In genomic region chr10:88974446-88975376, GRCh38 we compare ENCODE assay signal across 8 cellular contexts. TPM values are rescaled to one million over a fixed set of nuclear protein-coding genes. Genes with fewer than 3 reads are reported as not detected.
DNase-seq lines count a peak whose midpoint lies in the region; ATAC-seq and TF ChIP-seq lines count a peak whose summit lies in the region.

No MANE protein-coding gene starts in this region.

- dilution Hi-C loops in mammary epithelial cell (cut with HindIII; ENCODE audit: low sequenced_read_pairs): no loop called here

- peaks cover 23% of the 10 kb centered on the region for H3K4me1 Mint-ChIP-seq in CD8-positive, alpha-beta T cell (ENCODE audit: low read depth)

- H3K27me3 Mint-ChIP-seq in CD8-positive, alpha-beta T cell (ENCODE audit: low read depth): no peaks in the 10 kb centered on the region

- no peaks in the 10 kb centered on the region for H3K36me3 ChIP-seq in CD8-positive, alpha-beta T cell (ENCODE audit: insufficient read depth, low read length)
- H3K36me3 ChIP-seq in mammary epithelial cell (ENCODE audit: insufficient read depth, low read length): no peaks in the 10 kb centered on the region

- H3K27me3 ChIP-seq in CD8-positive, alpha-beta T cell (ENCODE audit: insufficient read depth, low read length): no peaks in the 10 kb centered on the region
- H3K27me3 ChIP-seq in mammary epithelial cell (ENCODE audit: insufficient read depth, low read length): no peaks in the 10 kb centered on the region

- H3K79me2 ChIP-seq in mammary epithelial cell (ENCODE audit: insufficient read depth, low read length): no peaks in the 10 kb centered on the region

- peak overlapping the region; percentile 51 for H3K4me3 ChIP-seq in CD8-positive, alpha-beta T cell (ENCODE audit: low read depth, low read length)
- H3K4me3 ChIP-seq in mammary epithelial cell (replicated peaks in 1 of 3; ENCODE audit: insufficient read depth in 1 of 3, low read depth in 2 of 3, low read length in 3 of 3): peak overlapping the region; percentile 44 to 74 (median 55)

- peak overlapping the region; percentile 34 for H3K27ac ChIP-seq in CD8-positive, alpha-beta T cell (ENCODE audit: low read depth, low read length)
- H3K27ac ChIP-seq in mammary epithelial cell (ENCODE audit: insufficient read depth, low read depth, low read length): peak overlapping the region; percentile 65

- DNase-seq in CD8-positive, alpha-beta T cell: no peak
- DNase-seq in M059J (ENCODE audit: low read depth) (peak; percentile 51), mammary epithelial cell (peak; percentile 31), myocyte (ENCODE audit: low read depth) (peak; percentile 57), G401 (ENCODE audit: low spot score) (no peak), NCI-H1092 (lab: John Stamatoyannopoulos, UW) (no peak)

- BruUV-seq in mammary epithelial cell (replicated peaks; lab: Mats Ljungman, UMichigan): no TSS peak

- H2AFZ ChIP-seq in mammary epithelial cell (ENCODE audit: low read depth, low read length): peak overlapping the region; percentile 64

- peak overlapping the region; percentile 53 for H3K9ac ChIP-seq in mammary epithelial cell (ENCODE audit: insufficient read depth, low read length)

- H3K27ac Mint-ChIP-seq in CD8-positive, alpha-beta T cell: peak overlapping the region; percentile 96

- peak overlapping the region; percentile 81 for H3K4me2 ChIP-seq in mammary epithelial cell (ENCODE audit: insufficient read depth, low read depth, low read length)

- in situ Hi-C loops in mammary epithelial cell (cut with MboI; ENCODE audit: low sequenced_read_pairs in 2 of 2) (no loop called here), G401 (cut with HindIII; ENCODE audit: low sequenced_read_pairs) (no loop called here)

- TF ChIP-seq CTCF in CD8-positive, alpha-beta T cell (IDR thresholded peaks at IDR 0.05): no peak
- TF ChIP-seq CTCF in mammary epithelial cell (conservative IDR thresholded peaks at IDR 0.05 in 1 of 2, IDR thresholded peaks at IDR 0.05 in 1 of 2; ENCODE audit: extremely low read depth in 1 of 2, insufficient read depth in 1 of 2, low read depth in 1 of 2, low read length in 2 of 2): no peak

- H4K20me1 ChIP-seq in mammary epithelial cell (ENCODE audit: insufficient read depth, low read length): no peaks in the 10 kb centered on the region

- peaks cover 7% of the 10 kb centered on the region for H3K4me1 ChIP-seq in CD8-positive, alpha-beta T cell (ENCODE audit: insufficient read depth, low read length)
- H3K4me1 ChIP-seq in mammary epithelial cell (ENCODE audit: insufficient read depth, low read length): peaks cover 16% of the 10 kb centered on the region

- CTCF ChIA-PET in CD8-positive, alpha-beta T cell (lab: Charles Lee): interaction anchor here (1.0 to 3.0 kb wide), 3 partner anchors 16 to 233 kb away, joined by 3 to 11 read pairs (median 3); partner anchors contain the start of genes CH25H and FAS
- CTCF ChIA-PET in mammary epithelial cell (lab: Charles Lee; ENCODE audit: low non-redundant PET): no interaction called here

- H3K36me3 Mint-ChIP-seq in CD8-positive, alpha-beta T cell: peaks cover 4% of the 10 kb centered on the region

- peak overlapping the region; percentile 98 for H3K4me3 Mint-ChIP-seq in CD8-positive, alpha-beta T cell

- no peaks in the 10 kb centered on the region for H3K9me3 Mint-ChIP-seq in CD8-positive, alpha-beta T cell

- peak; percentile 70 for ATAC-seq in CD8-positive, alpha-beta T cell
- ATAC-seq in HG02759 (IDR thresholded peaks at IDR 0.05; ENCODE audit: unreplicated experiment) (no peak), HG03280 (IDR thresholded peaks at IDR 0.05; ENCODE audit: unreplicated experiment) (no peak)

- intact Hi-C loops in CD8-positive, alpha-beta T cell (cut with DNase I, micrococcal nuclease): loop anchor here (1.0 to 2.0 kb wide), 2 partner anchors 16 kb away; partner anchors contain the start of gene FAS (in 2 of the 2)
- intact Hi-C loops in mammary epithelial cell (cut with micrococcal nuclease): no loop called here

- WGBS in mammary epithelial cell (ENCODE audit: low coverage, missing lambda C conversion rate): 33% methylated on average over 7 of the region's 7 CpGs

- no peaks in the 10 kb centered on the region for H3K9me3 ChIP-seq in CD8-positive, alpha-beta T cell (ENCODE audit: low read length)
- no peaks in the 10 kb centered on the region for H3K9me3 ChIP-seq in mammary epithelial cell (replicated peaks; ENCODE audit: insufficient read depth, low read length)

- POLR2A ChIA-PET in CD8-positive, alpha-beta T cell (lab: Charles Lee): interaction anchor here (1.0 to 3.2 kb wide), 2 partner anchors 14 to 16 kb away, joined by 3 to 9 read pairs; partner anchors contain the start of gene FAS

RNA-seq across cellular contexts. Expression of gene FAS, which starts 15.9 kb away (rescaled TPM):
- total RNA-seq in CD8-positive, alpha-beta T cell: 10 to 100 TPM; 27.7 to 28.9 TPM
- total RNA-seq in M059J (2014; rRNA removed; shearing (Covaris generic)): 11.5 and 21.2 TPM in 2 replicates
- total RNA-seq in mammary epithelial cell (10 to 100 TPM; 50.0 to 71.8 TPM), myocyte (13.9 and 21.3 TPM in 2 replicates)
- polyA plus RNA-seq in mammary epithelial cell: 46.5 TPM
- 125 TPM for polyA minus RNA-seq in mammary epithelial cell
- polyA plus RNA-seq in myocyte (2012): 8.4 TPM
- total RNA-seq in G401 (2014; rRNA removed; shearing (Covaris generic)): 0.31 and 4.5 TPM in 2 replicates

RNA-seq across cellular contexts. Expression of gene ACTA2, which starts 22.1 kb away (rescaled TPM):
- total RNA-seq in CD8-positive, alpha-beta T cell: 1 to 10 TPM; 2.3 TPM
- total RNA-seq in M059J (2014; rRNA removed; shearing (Covaris generic)): 79.1 and 99.1 TPM in 2 replicates
- total RNA-seq in mammary epithelial cell: 100 to 1,000 TPM in 1 of 2 donors, 10 to 100 TPM in 1; 20.7 to 341 TPM
- polyA plus RNA-seq in mammary epithelial cell: 24.0 TPM
- polyA minus RNA-seq in mammary epithelial cell: 5.5 TPM
- total RNA-seq in myocyte: 1,010 and 1,436 TPM in 2 replicates
- 2,635 TPM for polyA plus RNA-seq in myocyte (2012)
- total RNA-seq in G401 (2014; rRNA removed; shearing (Covaris generic)): 10.6 and 14.2 TPM in 2 replicates

Comparison
In these comparisons a context has a peak if more than half of its experiments do, and no peak if none do; other contexts are left out.
1. DNase-seq: peak in M059J (single experiment), mammary epithelial cell (single experiment) and myocyte (single experiment); none in CD8-positive, alpha-beta T cell (0 of 7), G401 (single experiment) and NCI-H1092 (single experiment).